ENCODE assay signal across 15 cellular contexts in genomic region chr3:41148901-41149300, GRCh38.
"Had no signal": no experiment of that assay in that cellular context is flagged by ENCODE, and none has a peak within 500 bp of the region (broad histone marks: within the 10 kb centered on the region; RNA-seq: fewer than 3 reads in every experiment).

No MANE protein-coding gene starts in this region.

- H3K4me3 ChIP-seq: gastrocnemius medialis, lung, psoas muscle, right lobe of liver, stomach had no signal

- H3K9me3 ChIP-seq: gastrocnemius medialis, right lobe of liver had no signal

- H3K27me3 ChIP-seq: gastrocnemius medialis, right lobe of liver, stomach had no signal

- H3K27ac ChIP-seq: gastrocnemius medialis, psoas muscle, right lobe of liver, stomach, WERI-Rb-1 had no signal

- H3K36me3 ChIP-seq: gastrocnemius medialis, right lobe of liver, stomach, WERI-Rb-1 had no signal

- DNase-seq: activated CD4-positive, alpha-beta T cell treated with anti-CD3 and anti-CD28 coated beads, Interleukin-2, amount 50 U/mL, for 48 hours; activated T-cell treated with anti-CD3 and anti-CD28 coated beads for 4 hours; amniotic stem cell; central memory CD4-positive, alpha-beta T cell; cortex of kidney; effector CD4-positive, alpha-beta T cell; gastrocnemius medialis; head of caudate nucleus; psoas muscle; right lobe of liver; small intestine; stimulated activated CD4-positive, alpha-beta T cell treated with anti-CD3 and anti-CD28 coated beads, Interleukin-4, amount 100 ng/mL, for 24 hours; stomach had no signal

- FAIRE-seq: small intestine had no signal

- H3K4me1 ChIP-seq: gastrocnemius medialis, psoas muscle, right lobe of liver, stomach had no signal
